Comparison of ENCODE assay signal across 8 cellular contexts in genomic region chr20:53594068-53595017, GRCh38. TPM values are rescaled to one million over a fixed set of nuclear protein-coding genes. Genes with fewer than 3 reads are reported as not detected.
DNase-seq lines count a peak whose midpoint lies in the region; ATAC-seq and TF ChIP-seq lines count a peak whose summit lies in the region.

No MANE protein-coding gene starts in this region.

- TF ChIP-seq POLR2A in esophagus squamous epithelium (IDR thresholded peaks at IDR 0.05), result peak in 3 of 4 donors; percentile 30 to 90 (median 81)

- CTCF ChIA-PET in naive thymus-derived CD4-positive, alpha-beta T cell (lab: Charles Lee), result interaction anchor here (0.7 to 1.7 kb wide), 6 partner anchors 12 to 248 kb away, joined by 3 to 6 read pairs (median 4); no protein-coding TSS in a partner anchor

- no peaks in the 10 kb centered on the region for H3K27me3 ChIP-seq in esophagus squamous epithelium
- H3K27me3 ChIP-seq in naive thymus-derived CD4-positive, alpha-beta T cell (ENCODE audit: control insufficient read depth in 2 of 2, insufficient read depth in 2 of 2, low read length in 2 of 2), result no peaks in the 10 kb centered on the region

- H3K4me3 Mint-ChIP-seq in activated T-cell treated with anti-CD3 and anti-CD28 coated beads, Interleukin-2, amount 50 U/mL, for 4 hours, result peak overlapping the region; percentile 95
- peak overlapping the region; percentile 89 to 99 (median 92) for H3K4me3 Mint-ChIP-seq in naive thymus-derived CD4-positive, alpha-beta T cell
- H3K4me3 Mint-ChIP-seq in stimulated activated memory B cell treated with anti-CD40 and anti-IgM and Interleukin-4, amounts not matched to agents 10 μg/mL and 1 μg/mL and 100 μg/mL, for 72 hours, result peak overlapping the region; percentile 83

- no peak for TF ChIP-seq EP300 in Ishikawa (IDR thresholded peaks at IDR 0.05; ENCODE audit: borderline replicate concordance)

- intact Hi-C loops in esophagus squamous epithelium (cut with DNase I), result no loop called here
- intact Hi-C loops in naive thymus-derived CD4-positive, alpha-beta T cell (cut with micrococcal nuclease), result loop anchor here (1.0 to 5.0 kb wide), 11 partner anchors 12 to 1184 kb away; no protein-coding TSS in a partner anchor

- peak; percentile 95 for DNase-seq in DMS114 treated with DMSO at 0.1 percent for 48 hours (lab: John Stamatoyannopoulos, UW; ENCODE audit: unreplicated experiment)
- peak; percentile 97 for DNase-seq in OCI-M1 (lab: John Stamatoyannopoulos, UW)
- DNase-seq in activated T-cell treated with anti-CD3 and anti-CD28 coated beads, Interleukin-2, amount 50 U/mL, for 4 hours, result peak; percentile 99
- peak; percentile 83 for DNase-seq in esophagus squamous epithelium (lab: John Stamatoyannopoulos, UW)
- DNase-seq in naive thymus-derived CD4-positive, alpha-beta T cell, result peak; percentile 93 to 100 (median 96)

- H3K27me3 Mint-ChIP-seq in activated T-cell treated with anti-CD3 and anti-CD28 coated beads, Interleukin-2, amount 50 U/mL, for 4 hours (ENCODE audit: low read depth), result no peaks in the 10 kb centered on the region
- H3K27me3 Mint-ChIP-seq in naive thymus-derived CD4-positive, alpha-beta T cell, result no peaks in the 10 kb centered on the region
- no peaks in the 10 kb centered on the region for H3K27me3 Mint-ChIP-seq in stimulated activated memory B cell treated with anti-CD40 and anti-IgM and Interleukin-4, amounts not matched to agents 10 μg/mL and 1 μg/mL and 100 μg/mL, for 72 hours

- no peaks in the 10 kb centered on the region for H3K9me3 ChIP-seq in esophagus squamous epithelium
- H3K9me3 ChIP-seq in naive thymus-derived CD4-positive, alpha-beta T cell (ENCODE audit: control insufficient read depth in 2 of 3, low read length in 3 of 3), result no peaks in the 10 kb centered on the region

- POLR2A ChIA-PET in naive thymus-derived CD4-positive, alpha-beta T cell (lab: Charles Lee), result interaction anchor here (0.6 to 7.1 kb wide), 24 partner anchors 8 to 322 kb away, joined by 3 to 136 read pairs (median 4); no protein-coding TSS in a partner anchor

- H3K9me3 Mint-ChIP-seq in activated T-cell treated with anti-CD3 and anti-CD28 coated beads, Interleukin-2, amount 50 U/mL, for 4 hours, result no peaks in the 10 kb centered on the region
- no peaks in the 10 kb centered on the region for H3K9me3 Mint-ChIP-seq in naive thymus-derived CD4-positive, alpha-beta T cell
- H3K9me3 Mint-ChIP-seq in stimulated activated memory B cell treated with anti-CD40 and anti-IgM and Interleukin-4, amounts not matched to agents 10 μg/mL and 1 μg/mL and 100 μg/mL, for 72 hours, result no peaks in the 10 kb centered on the region

- peak in 1 of 6 experiments; percentile 9 for TF ChIP-seq CTCF in esophagus squamous epithelium (IDR thresholded peaks at IDR 0.05)

- no peaks in the 10 kb centered on the region for H3K36me3 Mint-ChIP-seq in activated T-cell treated with anti-CD3 and anti-CD28 coated beads, Interleukin-2, amount 50 U/mL, for 4 hours (ENCODE audit: insufficient read depth)
- peaks cover 0 to 16% (median 0%) of the 10 kb centered on the region in 5 donors for H3K36me3 Mint-ChIP-seq in naive thymus-derived CD4-positive, alpha-beta T cell
- H3K36me3 Mint-ChIP-seq in stimulated activated memory B cell treated with anti-CD40 and anti-IgM and Interleukin-4, amounts not matched to agents 10 μg/mL and 1 μg/mL and 100 μg/mL, for 72 hours, result peaks cover 5% of the 10 kb centered on the region

- ATAC-seq in GM21576 (IDR thresholded peaks at IDR 0.05; ENCODE audit: unreplicated experiment), result peak; percentile 63
- peak; percentile 70 to 71 for ATAC-seq in activated T-cell treated with anti-CD3 and anti-CD28 coated beads, Interleukin-2, amount 50 U/mL, for 4 hours
- peak; percentile 90 for ATAC-seq in naive thymus-derived CD4-positive, alpha-beta T cell
- ATAC-seq in stimulated activated memory B cell treated with anti-CD40 and anti-IgM and Interleukin-4, amounts not matched to agents 10 μg/mL and 1 μg/mL and 100 μg/mL, for 72 hours, result peak; percentile 91

- peaks cover 16 to 78% (median 23%) of the 10 kb centered on the region in 3 donors for H3K4me1 ChIP-seq in esophagus squamous epithelium
- H3K4me1 ChIP-seq in naive thymus-derived CD4-positive, alpha-beta T cell (ENCODE audit: control insufficient read depth in 2 of 2, insufficient read depth in 2 of 2, low read length in 2 of 2), result peaks cover 14 to 21% of the 10 kb centered on the region in 2 donors

- WGBS in esophagus squamous epithelium, 2 donors, result 0 to 1% methylated on average over 12 to 14 of the region's 110 CpGs

- no peak for TF ChIP-seq RAD21 in Ishikawa (IDR thresholded peaks at IDR 0.05; ENCODE audit: low read depth)

- H3K4me1 Mint-ChIP-seq in activated T-cell treated with anti-CD3 and anti-CD28 coated beads, Interleukin-2, amount 50 U/mL, for 4 hours (ENCODE audit: low read depth), result peaks cover 58% of the 10 kb centered on the region
- peaks cover 23 to 66% (median 54%) of the 10 kb centered on the region in 7 donors for H3K4me1 Mint-ChIP-seq in naive thymus-derived CD4-positive, alpha-beta T cell
- H3K4me1 Mint-ChIP-seq in stimulated activated memory B cell treated with anti-CD40 and anti-IgM and Interleukin-4, amounts not matched to agents 10 μg/mL and 1 μg/mL and 100 μg/mL, for 72 hours, result peaks cover 36% of the 10 kb centered on the region

- peak overlapping the region; percentile 80 to 98 (median 90) for H3K4me3 ChIP-seq in esophagus squamous epithelium
- peak overlapping the region; percentile 81 for H3K4me3 ChIP-seq in naive thymus-derived CD4-positive, alpha-beta T cell (ENCODE audit: low read length)

- no peaks in the 10 kb centered on the region for H3K36me3 ChIP-seq in esophagus squamous epithelium
- peaks cover 0 to 6% (median 0%) of the 10 kb centered on the region in 3 experiments for H3K36me3 ChIP-seq in naive thymus-derived CD4-positive, alpha-beta T cell (ENCODE audit: control insufficient read depth in 2 of 3, insufficient read depth in 3 of 3, low read length in 3 of 3)

- H3K27ac Mint-ChIP-seq in naive thymus-derived CD4-positive, alpha-beta T cell, result peak overlapping the region; percentile 90 to 98 (median 97)
- H3K27ac Mint-ChIP-seq in stimulated activated memory B cell treated with anti-CD40 and anti-IgM and Interleukin-4, amounts not matched to agents 10 μg/mL and 1 μg/mL and 100 μg/mL, for 72 hours, result peak overlapping the region; percentile 85

- H3K27ac ChIP-seq in esophagus squamous epithelium, result peak overlapping the region; percentile 99 to 100 (median 100)
- H3K27ac ChIP-seq in naive thymus-derived CD4-positive, alpha-beta T cell (ENCODE audit: low read depth, low read length), result peak overlapping the region; percentile 97

TF ChIP-seq in Ishikawa, 13 proteins besides CTCF, POLR2A, EP300 and RAD21:
- TF ChIP-seq CREB1 (IDR thresholded peaks at IDR 0.05; ENCODE audit: low read depth) (no peak), CEBPB (IDR thresholded peaks at IDR 0.05) (no peak), USF1 (IDR thresholded peaks at IDR 0.05) (peak; percentile 90), ZBTB7A (IDR thresholded peaks at IDR 0.05; ENCODE audit: low read depth) (peak; percentile 81), REST (IDR thresholded peaks at IDR 0.05; ENCODE audit: low read depth) (no peak)
TF ChIP-seq in Ishikawa: peak in this region for 2.

RNA-seq across cellular contexts. Expression of gene ZNF217, which starts 0.7 kb away (rescaled TPM):
- total RNA-seq in activated T-cell treated with anti-CD3 and anti-CD28 coated beads, Interleukin-2, amount 50 U/mL, for 4 hours, result 10 to 100 TPM; 25.9 to 27.8 (median 26.4) TPM
- total RNA-seq in esophagus squamous epithelium, result 10 to 100 TPM; 20.7 to 27.5 (median 22.2) TPM
- 100 to 1,000 TPM in 3 of 5 experiments, 10 to 100 TPM in 2; 72.6 to 104 (median 100) TPM for total RNA-seq in naive thymus-derived CD4-positive, alpha-beta T cell
- 10 to 100 TPM; 17.3 to 55.2 TPM for polyA plus RNA-seq in naive thymus-derived CD4-positive, alpha-beta T cell

Comparison
In these comparisons a context has a peak if more than half of its experiments do, and no peak if none do; other contexts are left out.
1. Peak in every context shown above with its lines: DNase-seq, ATAC-seq, H3K4me3 ChIP-seq and H3K27ac ChIP-seq.